8 cellular contexts compared by ENCODE assay signal in the genomic region with DNA sequence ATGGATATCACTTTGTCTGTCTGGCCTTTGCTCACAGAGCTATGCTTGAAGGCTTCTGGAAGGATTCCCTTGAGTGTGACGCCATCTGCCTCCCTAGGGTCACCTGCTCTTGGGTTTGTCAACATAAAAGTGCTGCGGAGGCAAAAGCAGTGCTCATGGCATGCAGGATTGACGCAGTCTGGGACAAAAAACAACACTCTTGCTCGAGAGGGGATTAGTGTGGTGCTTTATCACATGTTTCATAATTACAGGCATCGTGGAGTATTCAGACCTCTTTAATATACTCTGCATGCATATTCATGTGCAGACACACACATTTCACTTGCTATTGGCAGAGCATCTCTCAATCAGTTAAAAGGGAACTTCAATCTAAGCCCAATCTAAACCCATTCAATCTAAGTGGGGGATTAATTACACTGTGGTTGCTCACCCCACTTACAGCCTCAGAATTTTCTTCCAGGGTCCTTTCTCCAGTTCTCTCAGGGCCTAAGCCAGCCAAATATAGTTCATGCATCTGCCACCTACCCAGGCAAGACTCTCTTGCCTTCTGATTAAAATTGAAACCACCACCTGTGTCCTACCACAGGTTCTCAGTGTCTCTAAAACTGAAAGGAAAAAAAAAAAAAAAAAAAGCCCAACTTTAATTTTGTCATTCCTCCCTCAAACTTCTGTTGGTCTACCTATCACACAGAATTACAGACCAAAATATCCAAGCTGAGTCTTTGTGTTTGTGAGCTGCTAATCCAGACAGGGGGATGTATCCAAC.
DNase-seq lines count a peak whose midpoint lies in the region; ATAC-seq and TF ChIP-seq lines count a peak whose summit lies in the region.
"Had no signal": no experiment of that assay in that cellular context is flagged by ENCODE, and none has a peak within 500 bp of the region (broad histone marks: within the 10 kb centered on the region; RNA-seq: fewer than 3 reads in every experiment).

No MANE protein-coding gene starts in this region.

- H3K9me2 ChIP-seq in hepatocyte (replicated peaks; ENCODE audit: insufficient read depth): no peaks in the 10 kb centered on the region

- H3K4me1 ChIP-seq in hepatocyte (ENCODE audit: insufficient read depth) (peaks cover 19% of the 10 kb centered on the region), tibial artery (peaks cover 0 to 11% (median 7%) of the 10 kb centered on the region in 4 donors)

- 70% methylated on average over 5 of the region's 5 CpGs for WGBS in hepatocyte (ENCODE audit: low lambda C conversion rate, missing lambda C conversion rate)

- H4K20me1 ChIP-seq in hepatocyte (ENCODE audit: insufficient read depth, poor library complexity, severe bottlenecking): no peaks in the 10 kb centered on the region

- H3K9me3 ChIP-seq in hepatocyte (ENCODE audit: low read depth) (no peaks in the 10 kb centered on the region), tibial artery (no peaks in the 10 kb centered on the region)
- H3K9me3 ChIP-seq: SJSA1 had no signal

- ATAC-seq in GM18520 (IDR thresholded peaks at IDR 0.05; ENCODE audit: unreplicated experiment): peak; percentile 79
- peak; percentile 78 for ATAC-seq in GM21619 (IDR thresholded peaks at IDR 0.05; ENCODE audit: unreplicated experiment)

- H3K27me3 ChIP-seq in hepatocyte: no peaks in the 10 kb centered on the region
- H3K27me3 ChIP-seq in tibial artery: no peaks in the 10 kb centered on the region
- H3K27me3 ChIP-seq: SJSA1 had no signal

- DNase-seq in NAMALWA (ENCODE audit: low spot score): peak; percentile 97
- peak; percentile 47 for DNase-seq in hepatocyte (ENCODE audit: low spot score)
- no peak for DNase-seq in ACHN
- DNase-seq in tibial artery: no peak
- DNase-seq in CD1c-positive myeloid dendritic cell (ENCODE audit: extremely low spot score): no peak

- no peak overlapping the region for H3K4me2 ChIP-seq in hepatocyte

- no peaks in the 10 kb centered on the region for H3K79me2 ChIP-seq in hepatocyte

- no peaks in the 10 kb centered on the region for H3K36me3 ChIP-seq in hepatocyte (replicated peaks; ENCODE audit: insufficient read depth, low read depth)
- no peaks in the 10 kb centered on the region for H3K36me3 ChIP-seq in tibial artery
- H3K36me3 ChIP-seq: SJSA1 had no signal

- intact Hi-C loops in tibial artery (cut with DNase I; ENCODE audit: low total_unique reads): no loop called here

- peak overlapping the region; percentile 94 for H3K27ac ChIP-seq in hepatocyte
- no peak overlapping the region for H3K27ac ChIP-seq in tibial artery

- no peak overlapping the region for H2AFZ ChIP-seq in hepatocyte

- in situ Hi-C loops in ACHN (cut with HindIII; ENCODE audit: low pct_ligation_motif_present, low pct_unique_long_range_greater_than_20kb, low sequenced_read_pairs): no loop called here

- no peak overlapping the region for H3K4me3 ChIP-seq in hepatocyte
- H3K4me3 ChIP-seq in tibial artery: no peak overlapping the region
- H3K4me3 ChIP-seq: SJSA1 had no signal

- no peak for TF ChIP-seq CTCF in hepatocyte (IDR thresholded peaks at IDR 0.05; ENCODE audit: poor library complexity)
- TF ChIP-seq CTCF in tibial artery (IDR thresholded peaks at IDR 0.05): no peak

Comparison
In these comparisons a context has a peak if more than half of its experiments do, and no peak if none do; other contexts are left out.
1. DNase-seq: peak in NAMALWA (single experiment) and hepatocyte (single experiment); none in ACHN (single experiment), tibial artery (0 of 2) and CD1c-positive myeloid dendritic cell (single experiment).